24 cellular contexts compared by ENCODE assay signal in the genomic region with DNA sequence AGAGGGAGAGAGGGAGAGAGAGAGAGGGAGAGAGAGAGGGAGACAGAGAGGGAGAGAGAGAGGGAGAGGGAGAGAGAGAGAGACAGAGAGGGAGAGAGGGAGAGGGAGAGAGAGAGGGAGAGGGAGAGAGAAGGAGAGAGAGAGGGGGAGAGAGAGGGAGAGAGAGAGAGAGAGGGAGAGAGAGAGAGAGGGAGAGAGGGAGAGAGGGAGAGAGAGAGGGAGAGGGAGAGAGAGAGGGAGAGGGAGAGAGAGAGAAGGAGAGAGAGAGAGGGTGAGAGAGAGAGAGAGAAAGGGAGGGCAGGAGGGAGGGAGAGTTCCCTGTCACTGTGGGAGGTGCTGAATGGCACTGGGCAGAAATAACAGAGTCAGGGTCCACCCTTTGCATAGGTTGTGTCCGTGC. TPM values are rescaled to one million over a fixed set of nuclear protein-coding genes. Genes with fewer than 3 reads are reported as not detected.
DNase-seq lines count a peak whose midpoint lies in the region; ATAC-seq and TF ChIP-seq lines count a peak whose summit lies in the region.
"Had no signal": no experiment of that assay in that cellular context is flagged by ENCODE, and none has a peak within 500 bp of the region (broad histone marks: within the 10 kb centered on the region; RNA-seq: fewer than 3 reads in every experiment).

No MANE protein-coding gene starts in this region.

- peaks cover 82% of the 10 kb centered on the region for H3K4me1 ChIP-seq in BLaER1
- H3K4me1 ChIP-seq in right atrium auricular region, result peaks cover 0 to 39% of the 10 kb centered on the region in 2 donors
- peaks cover 21% of the 10 kb centered on the region for H3K4me1 ChIP-seq in rectal smooth muscle tissue (ENCODE audit: control insufficient read depth, insufficient read depth, low read length)

- H3K27ac Mint-ChIP-seq in central memory CD8-positive, alpha-beta T cell (ENCODE audit: low read depth), result peak overlapping the region; percentile 95
- H3K27ac Mint-ChIP-seq: activated naive CD4-positive, alpha-beta T cell treated with anti-CD3 and anti-CD28 coated beads for 36 hours; activated T-cell treated with anti-CD3 and anti-CD28 coated beads, Interleukin-2, amount 50 U/mL, for 72 hours; T-cell had no signal

- H3K9me3 Mint-ChIP-seq in central memory CD8-positive, alpha-beta T cell, result no peaks in the 10 kb centered on the region
- H3K9me3 Mint-ChIP-seq: activated naive CD4-positive, alpha-beta T cell treated with anti-CD3 and anti-CD28 coated beads for 36 hours; activated T-cell treated with anti-CD3 and anti-CD28 coated beads, Interleukin-2, amount 50 U/mL, for 72 hours; T-cell had no signal

- H3K27ac ChIP-seq in BLaER1 (no peak overlapping the region), right atrium auricular region (peak overlapping the region; percentile 39 to 78), rectal smooth muscle tissue (ENCODE audit: low read depth, low read length) (peak overlapping the region; percentile 81)
- H3K27ac ChIP-seq: neutrophil, SJCRH30 had no signal

- H3K9me3 ChIP-seq in BLaER1, result no peaks in the 10 kb centered on the region
- no peaks in the 10 kb centered on the region for H3K9me3 ChIP-seq in right atrium auricular region
- H3K9me3 ChIP-seq: neutrophil, SJCRH30 had no signal

- peaks cover 8% of the 10 kb centered on the region for H3K36me3 Mint-ChIP-seq in central memory CD8-positive, alpha-beta T cell (ENCODE audit: insufficient read depth)
- H3K36me3 Mint-ChIP-seq: T-cell had no signal

- H4K20me1 ChIP-seq in BLaER1, result no peaks in the 10 kb centered on the region

- H3K36me3 ChIP-seq in BLaER1 (no peaks in the 10 kb centered on the region), right atrium auricular region (peaks cover 5% of the 10 kb centered on the region), rectal smooth muscle tissue (ENCODE audit: control insufficient read depth, insufficient read depth, low read length) (peaks cover 2% of the 10 kb centered on the region)
- H3K36me3 ChIP-seq: neutrophil, SJCRH30 had no signal

- peak in 1 of 2 donors; percentile 66 for TF ChIP-seq CTCF in right atrium auricular region (IDR thresholded peaks at IDR 0.05)

- no peak for DNase-seq in central memory CD8-positive, alpha-beta T cell (ENCODE audit: low spot score in 2 of 2)
- DNase-seq in right atrium auricular region (ENCODE audit: low spot score) (no peak), amygdala (lab: John Stamatoyannopoulos, UW) (no peak), NCI-H82 treated with DMSO at 0.1 percent for 48 hours (lab: John Stamatoyannopoulos, UW; ENCODE audit: unreplicated experiment) (no peak), AML-193 (lab: John Stamatoyannopoulos, UW) (no peak)
- DNase-seq: activated CD4-positive, alpha-beta T cell treated with anti-CD3 and anti-CD28 coated beads for 48 hours; activated naive CD4-positive, alpha-beta T cell treated with anti-CD3 and anti-CD28 coated beads for 36 hours; activated T-cell treated with anti-CD3 and anti-CD28 coated beads, Interleukin-2, amount 50 U/mL, for 72 hours; C1 segment of cervical spinal cord; glutamatergic neuron; NCI-H1105 treated with DMSO at 0.1 percent for 48 hours; NCI-H2081 treated with DMSO at 0.1 percent for 48 hours; SJCRH30; T-cell had no signal

- H3K4me2 ChIP-seq in BLaER1, result peak overlapping the region; percentile 4; the same call in 1 of the 2 replicates

- H3K4me3 ChIP-seq in BLaER1 (no peak overlapping the region), right atrium auricular region (no peak overlapping the region), rectal smooth muscle tissue (ENCODE audit: low read length) (no peak overlapping the region)
- H3K4me3 ChIP-seq: SJCRH30 had no signal

- no peak for ATAC-seq in central memory CD8-positive, alpha-beta T cell (replicated peaks; ENCODE audit: extremely low read depth, poor library complexity, severe bottlenecking)
- no peak for ATAC-seq in HG03520 (IDR thresholded peaks at IDR 0.05; ENCODE audit: unreplicated experiment)
- ATAC-seq: activated T-cell treated with anti-CD3 and anti-CD28 coated beads, Interleukin-2, amount 50 U/mL, for 72 hours; Panc1; T-cell had no signal

- H3K27me3 ChIP-seq in BLaER1, result peaks cover 6% of the 10 kb centered on the region; the same call in 1 of the 2 replicates
- no peaks in the 10 kb centered on the region for H3K27me3 ChIP-seq in right atrium auricular region
- H3K27me3 ChIP-seq in rectal smooth muscle tissue (ENCODE audit: control insufficient read depth, insufficient read depth, low read length), result peaks cover 5% of the 10 kb centered on the region
- H3K27me3 ChIP-seq: SJCRH30 had no signal

- no peak overlapping the region for H3K4me3 Mint-ChIP-seq in central memory CD8-positive, alpha-beta T cell
- H3K4me3 Mint-ChIP-seq: activated naive CD4-positive, alpha-beta T cell treated with anti-CD3 and anti-CD28 coated beads for 36 hours; activated T-cell treated with anti-CD3 and anti-CD28 coated beads, Interleukin-2, amount 50 U/mL, for 72 hours; T-cell had no signal

- H3K27me3 Mint-ChIP-seq in central memory CD8-positive, alpha-beta T cell, result peaks cover 7% of the 10 kb centered on the region

- H3K9ac ChIP-seq in BLaER1, result no peak overlapping the region
- no peak overlapping the region for H3K9ac ChIP-seq in rectal smooth muscle tissue (ENCODE audit: low read length)

- peaks cover 7% of the 10 kb centered on the region for H3K4me1 Mint-ChIP-seq in central memory CD8-positive, alpha-beta T cell

RNA-seq across cellular contexts. Expression of gene ADAMTSL2, which starts 29.9 kb away (rescaled TPM):
- 10 to 100 TPM in 1 of 2 donors, 1 to 10 TPM in 1; 4.9 to 27.7 TPM for total RNA-seq in right atrium auricular region
- total RNA-seq: NCI-H460 had no signal

RNA-seq across cellular contexts. Expression of gene MYMK, which starts 39.7 kb away (rescaled TPM):
- total RNA-seq in right atrium auricular region, result not detected
- total RNA-seq: A673; activated naive CD4-positive, alpha-beta T cell treated with anti-CD3 and anti-CD28 coated beads for 36 hours; activated T-cell treated with anti-CD3 and anti-CD28 coated beads, Interleukin-2, amount 50 U/mL, for 72 hours; astrocyte; chondrocyte; fibroblast of lung; NCI-H460; T-cell had no signal

RNA-seq across cellular contexts. Expression of gene FAM163B, which starts 44.7 kb away (rescaled TPM):
- 1 to 10 TPM in 1 of 2 donors, not detected in 1; 1.7 TPM for total RNA-seq in right atrium auricular region
- total RNA-seq: A673; activated naive CD4-positive, alpha-beta T cell treated with anti-CD3 and anti-CD28 coated beads for 36 hours; activated T-cell treated with anti-CD3 and anti-CD28 coated beads, Interleukin-2, amount 50 U/mL, for 72 hours; astrocyte; chondrocyte; fibroblast of lung; NCI-H460; T-cell had no signal
